In the genomic region with DNA sequence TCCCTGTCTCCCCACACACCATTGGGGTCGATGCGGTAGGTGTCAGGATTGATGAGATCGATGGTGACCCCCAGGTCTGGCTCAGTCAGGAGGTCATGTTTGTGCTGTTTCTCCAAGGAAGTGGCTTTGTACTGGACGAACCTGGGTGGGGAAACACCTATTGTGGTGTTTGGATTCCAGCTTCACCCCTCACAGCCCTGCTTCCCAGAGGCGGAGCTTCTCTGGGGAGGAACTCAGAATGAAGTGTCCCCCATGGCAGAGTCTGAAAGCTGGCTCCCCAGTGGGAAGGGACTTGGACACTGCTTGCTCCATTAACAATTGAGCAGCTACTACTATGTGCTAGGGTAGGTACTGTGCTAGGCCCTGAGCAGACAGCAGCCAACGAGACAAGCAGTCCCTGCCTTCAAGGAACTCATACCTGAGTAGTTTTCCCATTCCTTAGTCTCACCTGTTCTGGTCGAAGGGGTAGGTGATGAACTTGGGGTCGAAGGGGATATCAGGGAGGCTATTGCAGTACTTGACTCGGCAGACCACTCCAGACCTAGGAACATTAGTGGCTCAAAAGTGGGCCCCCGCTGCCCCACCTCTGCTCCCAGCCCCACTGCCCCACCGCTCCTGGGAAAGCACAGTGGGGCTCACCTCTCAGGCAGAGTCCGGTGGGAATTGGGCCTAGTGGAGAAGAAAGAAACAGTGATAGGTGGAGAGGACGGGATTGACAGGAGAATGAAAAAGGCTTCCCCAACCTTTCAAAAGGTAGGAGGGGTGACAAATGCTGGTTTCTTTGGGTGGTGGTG, we compare ENCODE assay signal across 1 cellular context.
TF ChIP-seq lines count a peak whose summit lies in the region.

No MANE protein-coding gene starts in this region.

TF ChIP-seq in endothelial cell of umbilical vein, 7 proteins besides CTCF, POLR2A, EP300 and RAD21:
- TF ChIP-seq EZH2 (IDR thresholded peaks at IDR 0.05; ENCODE audit: borderline replicate concordance, low read depth, low read length, severe bottlenecking) (no peak), MYC (IDR thresholded peaks at IDR 0.05; ENCODE audit: low read depth, low read length) (no peak), POLR2AphosphoS5 (IDR thresholded peaks at IDR 0.05; ENCODE audit: insufficient read depth, low read depth, low read length) (no peak), JUN (IDR thresholded peaks at IDR 0.05; ENCODE audit: borderline replicate concordance, insufficient read depth, insufficient read length, low read depth) (no peak), FOS (IDR thresholded peaks at IDR 0.05; ENCODE audit: borderline replicate concordance, insufficient read depth, low read length) (no peak), GATA2 (IDR thresholded peaks at IDR 0.05; ENCODE audit: insufficient read depth, insufficient read length, low read depth, low read length) (no peak)
- TF ChIP-seq, protein P1, sequence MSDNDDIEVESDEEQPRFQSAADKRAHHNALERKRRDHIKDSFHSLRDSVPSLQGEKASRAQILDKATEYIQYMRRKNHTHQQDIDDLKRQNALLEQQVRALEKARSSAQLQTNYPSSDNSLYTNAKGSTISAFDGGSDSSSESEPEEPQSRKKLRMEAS (IDR thresholded peaks at IDR 0.05; ENCODE audit: insufficient read depth, insufficient read length): no peak
